Comparison of ENCODE assay signal across 23 cellular contexts in genomic region chr11:115258216-115258615, GRCh38.
DNase-seq lines count a peak whose midpoint lies in the region; ATAC-seq and TF ChIP-seq lines count a peak whose summit lies in the region.
"Had no signal": no experiment of that assay in that cellular context is flagged by ENCODE, and none has a peak within 500 bp of the region (broad histone marks: within the 10 kb centered on the region; RNA-seq: fewer than 3 reads in every experiment).

No MANE protein-coding gene starts in this region.

- TF ChIP-seq POLR2A in vagina (IDR thresholded peaks at IDR 0.05) (no peak), GM18505 (IDR thresholded peaks at IDR 0.05; ENCODE audit: borderline replicate concordance, extremely low read depth, insufficient read depth, insufficient read length) (no peak)

- H3K18ac ChIP-seq in mesendoderm (ENCODE audit: low read length) = no peak overlapping the region

- no peaks in the 10 kb centered on the region for H3K36me3 ChIP-seq in mesendoderm (ENCODE audit: control insufficient read depth, insufficient read depth, low read length)
- no peaks in the 10 kb centered on the region for H3K36me3 ChIP-seq in vagina
- H3K36me3 ChIP-seq: BE2C, SJCRH30 had no signal

- H4K8ac ChIP-seq in mesendoderm (ENCODE audit: low read depth, low read length) = peak overlapping the region; percentile 89

- H3K36me3 Mint-ChIP-seq in natural killer cell (no peaks in the 10 kb centered on the region), WTC11 (no peaks in the 10 kb centered on the region), T-helper 17 cell (ENCODE audit: low read depth) (no peaks in the 10 kb centered on the region)
- H3K36me3 Mint-ChIP-seq in natural killer cell treated with Interleukin-12 subunit alpha and Interleukin-12 subunit beta and Interleukin-15 and Interleukin-18, amount 100 ng/mL, for 72 hours = no peaks in the 10 kb centered on the region
- H3K36me3 Mint-ChIP-seq: CD14-positive monocyte had no signal

- POLR2A ChIA-PET in WTC11 (lab: Charles Lee) = no interaction called here

- H3K4me3 ChIP-seq in mesendoderm (ENCODE audit: low read length) (no peak overlapping the region), vagina (no peak overlapping the region)
- H3K4me3 ChIP-seq: GM23248, PC-9, SJCRH30 had no signal

- H3K4ac ChIP-seq in mesendoderm (ENCODE audit: low read depth, low read length) = no peak overlapping the region

- no peak overlapping the region for H2BK5ac ChIP-seq in mesendoderm (ENCODE audit: low read length)

- intact Hi-C loops in natural killer cell (cut with micrococcal nuclease) = no loop called here
- intact Hi-C loops in vagina (cut with DNase I) = no loop called here

- no peak overlapping the region for H4K5ac ChIP-seq in mesendoderm (ENCODE audit: low read length)

- no peak overlapping the region for H2BK120ac ChIP-seq in mesendoderm (ENCODE audit: low read depth, low read length)

- no peaks in the 10 kb centered on the region for H3K79me1 ChIP-seq in mesendoderm (ENCODE audit: low read length)

- CTCF ChIA-PET in WTC11 (lab: Charles Lee) = interaction anchor here (1.0 to 1.4 kb wide), 4 partner anchors 16 to 42 kb away, joined by 3 to 4 read pairs (median 4); no protein-coding TSS in a partner anchor

- H3K56ac ChIP-seq in mesendoderm (ENCODE audit: low read length) = no peak overlapping the region

- TF ChIP-seq CTCF in natural killer cell (IDR thresholded peaks at IDR 0.05) (no peak), WTC11 (IDR thresholded peaks at IDR 0.05) (no peak), vagina (IDR thresholded peaks at IDR 0.05) (no peak)

- no peaks in the 10 kb centered on the region for H3K27me3 ChIP-seq in mesendoderm (ENCODE audit: insufficient read depth, low read length, poor library complexity)
- no peaks in the 10 kb centered on the region for H3K27me3 ChIP-seq in vagina
- H3K27me3 ChIP-seq: BE2C, SJCRH30 had no signal

- WGBS in mesendoderm (ENCODE audit: extremely low coverage, insufficient coverage, low lambda C conversion rate) = no CpG with 5 or more reads among the region's 5 CpGs

- peak overlapping the region; percentile 58 for H2BK15ac ChIP-seq in mesendoderm (replicated peaks; ENCODE audit: low read depth)

- H3K9me3 Mint-ChIP-seq in natural killer cell = peaks cover 0 to 2% of the 10 kb centered on the region in 2 donors
- no peaks in the 10 kb centered on the region for H3K9me3 Mint-ChIP-seq in natural killer cell treated with Interleukin-12 subunit alpha and Interleukin-12 subunit beta and Interleukin-15 and Interleukin-18, amount 100 ng/mL, for 72 hours
- H3K9me3 Mint-ChIP-seq in WTC11 = peaks cover 3% of the 10 kb centered on the region
- H3K9me3 Mint-ChIP-seq: IgD-negative memory B cell had no signal

- H3K9me3 ChIP-seq in vagina (no peaks in the 10 kb centered on the region), T-helper 17 cell (ENCODE audit: control insufficient read depth, low read length, poor library complexity, severe bottlenecking) (no peaks in the 10 kb centered on the region)
- H3K9me3 ChIP-seq: BE2C, SJCRH30 had no signal

- H3K4me1 Mint-ChIP-seq in natural killer cell = peaks cover 18 to 34% of the 10 kb centered on the region in 2 donors
- peaks cover 19 to 22% of the 10 kb centered on the region in 2 donors for H3K4me1 Mint-ChIP-seq in natural killer cell treated with Interleukin-12 subunit alpha and Interleukin-12 subunit beta and Interleukin-15 and Interleukin-18, amount 100 ng/mL, for 72 hours (ENCODE audit: low read depth in 2 of 2)
- peaks cover 48% of the 10 kb centered on the region for H3K4me1 Mint-ChIP-seq in WTC11
- no peaks in the 10 kb centered on the region for H3K4me1 Mint-ChIP-seq in T-helper 17 cell
- H3K4me1 Mint-ChIP-seq: CD14-positive monocyte had no signal

- H3K27ac ChIP-seq in mesendoderm (ENCODE audit: low read depth, low read length) (no peak overlapping the region), vagina (no peak overlapping the region)
- H3K27ac ChIP-seq: GM23248, PC-9, SJCRH30 had no signal

- H3K4me3 Mint-ChIP-seq in natural killer cell (no peak overlapping the region), WTC11 (no peak overlapping the region), T-helper 17 cell (no peak overlapping the region)
- no peak overlapping the region for H3K4me3 Mint-ChIP-seq in natural killer cell treated with Interleukin-12 subunit alpha and Interleukin-12 subunit beta and Interleukin-15 and Interleukin-18, amount 100 ng/mL, for 72 hours
- H3K4me3 Mint-ChIP-seq: CD14-positive monocyte, IgD-negative memory B cell had no signal

- H3K27me3 Mint-ChIP-seq in natural killer cell (ENCODE audit: low read depth in 2 of 2) = peaks cover 0 to 11% of the 10 kb centered on the region in 2 donors
- no peaks in the 10 kb centered on the region for H3K27me3 Mint-ChIP-seq in natural killer cell treated with Interleukin-12 subunit alpha and Interleukin-12 subunit beta and Interleukin-15 and Interleukin-18, amount 100 ng/mL, for 72 hours
- H3K27me3 Mint-ChIP-seq in WTC11 (ENCODE audit: low read depth) = 0 out of 2 replicates have a peak, but pooled peaks cover 3% of the 10 kb centered on the region
- H3K27me3 Mint-ChIP-seq in T-helper 17 cell = peaks cover 4% of the 10 kb centered on the region
- H3K27me3 Mint-ChIP-seq: IgD-negative memory B cell had no signal

- DNase-seq in natural killer cell (no peak), WTC11 (ENCODE audit: low spot score) (no peak), mesendoderm (no peak), vagina (ENCODE audit: extremely low spot score in 2 of 2) (no peak), T-helper 17 cell (no peak), cerebellar cortex (ENCODE audit: low spot score) (no peak)
- DNase-seq in natural killer cell treated with Interleukin-12 subunit alpha and Interleukin-12 subunit beta and Interleukin-15 and Interleukin-18, amount 100 ng/mL, for 72 hours (ENCODE audit: low spot score) = no peak
- DNase-seq: 8988T; ACHN; BE2C; DND-41; GM23248; NCI-H1092 treated with DMSO at 0.1 percent for 48 hours; NCI-H446 treated with DMSO at 0.1 percent for 48 hours; NCI-H82; NK-92 treated with Interleukin-12 subunit alpha and Interleukin-12 subunit beta, amount 100 ng/mL, for 24 hours; SJCRH30 had no signal

- no peaks in the 10 kb centered on the region for H3K79me2 ChIP-seq in mesendoderm (ENCODE audit: control insufficient read depth, insufficient read depth, low read length)

- H3K27ac Mint-ChIP-seq in natural killer cell (peak overlapping the region; percentile 47 to 63), WTC11 (no peak overlapping the region), T-helper 17 cell (no peak overlapping the region)
- H3K27ac Mint-ChIP-seq in natural killer cell treated with Interleukin-12 subunit alpha and Interleukin-12 subunit beta and Interleukin-15 and Interleukin-18, amount 100 ng/mL, for 72 hours = peak overlapping the region in 1 of 2 donors; percentile 84
- H3K27ac Mint-ChIP-seq: CD14-positive monocyte had no signal

- H3K23ac ChIP-seq in mesendoderm (ENCODE audit: low read length) = no peak overlapping the region

- H3K4me1 ChIP-seq in mesendoderm (ENCODE audit: control insufficient read depth, low read depth, low read length) = peaks cover 11% of the 10 kb centered on the region
- no peaks in the 10 kb centered on the region for H3K4me1 ChIP-seq in vagina
- H3K4me1 ChIP-seq: SJCRH30 had no signal

- H2AK5ac ChIP-seq in mesendoderm (ENCODE audit: low read length) = no peak overlapping the region

- ATAC-seq in natural killer cell = no peak
- ATAC-seq in natural killer cell treated with Interleukin-12 subunit alpha and Interleukin-12 subunit beta and Interleukin-15 and Interleukin-18, amount 100 ng/mL, for 72 hours = no peak
- no peak for ATAC-seq in WTC11
- ATAC-seq in GM18505 (IDR thresholded peaks at IDR 0.05; ENCODE audit: unreplicated experiment) = no peak
- no peak for ATAC-seq in T-helper 17 cell
- ATAC-seq: Right ventricle myocardium inferior, SK-N-SH treated with all-trans-retinoic acid at 6 μM for 48 hours had no signal

- H3K4me2 ChIP-seq in mesendoderm (ENCODE audit: low read length) = no peak overlapping the region
- H3K4me2 ChIP-seq: PC-9 had no signal

- no peak overlapping the region for H3K9ac ChIP-seq in mesendoderm (ENCODE audit: low read length)
- H3K9ac ChIP-seq: GM23248 had no signal

TF ChIP-seq in WTC11, 78 proteins besides CTCF, POLR2A, EP300 and RAD21:
- TF ChIP-seq CREM (CRISPR knock-in tag; IDR thresholded peaks at IDR 0.05) (0 out of 2 replicates have a peak, but pooled peaks have one; percentile 3), PRRX2 (CRISPR knock-in tag; IDR thresholded peaks at IDR 0.05) (no peak)

Comparison
In these comparisons a context has a peak if more than half of its experiments do, and no peak if none do; other contexts are left out.
1. H3K27ac Mint-ChIP-seq: peak in natural killer cell (2 of 2); none in WTC11 (single experiment) and T-helper 17 cell (single experiment).